ENCODE assay signal across 1 cellular context in the genomic region with DNA sequence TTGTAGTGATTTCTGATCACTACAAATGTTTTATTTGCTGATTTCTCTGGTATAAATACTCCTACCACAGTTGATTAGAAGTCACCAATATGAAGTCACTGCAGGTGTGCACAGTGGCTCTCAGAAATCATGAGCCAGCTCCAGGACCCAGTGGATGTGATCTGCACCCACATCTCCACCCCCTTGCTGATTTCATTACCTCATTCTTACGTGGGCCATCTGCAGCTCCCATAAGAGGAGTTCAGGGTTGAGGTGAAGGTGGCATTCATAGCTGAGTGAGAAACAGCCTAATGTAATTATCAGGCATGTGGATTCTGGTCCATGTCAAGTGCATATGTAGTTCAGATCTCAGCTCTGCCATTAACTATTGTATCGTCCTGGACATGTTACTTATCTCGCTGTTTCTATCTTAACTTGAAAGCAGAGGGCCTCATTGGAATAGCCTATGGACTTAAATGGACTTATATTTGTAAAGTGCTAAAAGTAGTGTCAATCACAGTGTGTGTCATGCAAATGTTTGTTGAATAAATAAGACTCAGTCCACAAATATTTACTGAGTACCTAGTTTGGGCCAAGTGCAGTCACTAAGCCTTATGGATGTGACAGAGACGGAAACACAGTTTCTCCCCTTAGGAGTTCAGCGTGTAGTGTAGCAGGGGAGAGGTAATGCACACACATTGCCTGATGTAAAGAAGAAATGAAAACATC.
TF ChIP-seq lines count a peak whose summit lies in the region.

No MANE protein-coding gene starts in this region.

TF ChIP-seq in HepG2, 621 proteins besides CTCF, POLR2A, EP300 and RAD21 (continued from another document and continues in another):
- TF ChIP-seq, protein P1, sequence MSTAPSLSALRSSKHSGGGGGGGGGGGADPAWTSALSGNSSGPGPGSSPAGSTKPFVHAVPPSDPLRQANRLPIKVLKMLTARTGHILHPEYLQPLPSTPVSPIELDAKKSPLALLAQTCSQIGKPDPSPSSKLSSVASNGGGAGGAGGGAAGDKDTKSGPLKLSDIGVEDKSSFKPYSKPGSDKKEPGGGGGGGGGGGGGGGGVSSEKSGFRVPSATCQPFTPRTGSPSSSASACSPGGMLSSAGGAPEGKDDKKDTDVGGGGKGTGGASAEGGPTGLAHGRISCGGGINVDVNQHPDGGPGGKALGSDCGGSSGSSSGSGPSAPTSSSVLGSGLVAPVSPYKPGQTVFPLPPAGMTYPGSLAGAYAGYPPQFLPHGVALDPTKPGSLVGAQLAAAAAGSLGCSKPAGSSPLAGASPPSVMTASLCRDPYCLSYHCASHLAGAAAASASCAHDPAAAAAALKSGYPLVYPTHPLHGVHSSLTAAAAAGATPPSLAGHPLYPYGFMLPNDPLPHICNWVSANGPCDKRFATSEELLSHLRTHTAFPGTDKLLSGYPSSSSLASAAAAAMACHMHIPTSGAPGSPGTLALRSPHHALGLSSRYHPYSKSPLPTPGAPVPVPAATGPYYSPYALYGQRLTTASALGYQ (CRISPR knock-in tag; IDR thresholded peaks at IDR 0.05) = peak; percentile 50; the same call in 1 of the 2 replicates
- 0 out of 2 replicates have a peak, but pooled peaks have one; percentile 46 for TF ChIP-seq MEF2D (CRISPR knock-in tag; IDR thresholded peaks at IDR 0.05)
- TF ChIP-seq, protein P2, sequence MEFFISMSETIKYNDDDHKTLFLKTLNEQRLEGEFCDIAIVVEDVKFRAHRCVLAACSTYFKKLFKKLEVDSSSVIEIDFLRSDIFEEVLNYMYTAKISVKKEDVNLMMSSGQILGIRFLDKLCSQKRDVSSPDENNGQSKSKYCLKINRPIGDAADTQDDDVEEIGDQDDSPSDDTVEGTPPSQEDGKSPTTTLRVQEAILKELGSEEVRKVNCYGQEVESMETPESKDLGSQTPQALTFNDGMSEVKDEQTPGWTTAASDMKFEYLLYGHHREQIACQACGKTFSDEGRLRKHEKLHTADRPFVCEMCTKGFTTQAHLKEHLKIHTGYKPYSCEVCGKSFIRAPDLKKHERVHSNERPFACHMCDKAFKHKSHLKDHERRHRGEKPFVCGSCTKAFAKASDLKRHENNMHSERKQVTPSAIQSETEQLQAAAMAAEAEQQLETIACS (CRISPR knock-in tag; IDR thresholded peaks at IDR 0.05) = no peak
- peak; percentile 97 for TF ChIP-seq HHEX (CRISPR knock-in tag; IDR thresholded peaks at IDR 0.05)
- TF ChIP-seq DMAP1 (CRISPR knock-in tag; IDR thresholded peaks at IDR 0.05) = no peak
- no peak for TF ChIP-seq SRSF9 (IDR thresholded peaks at IDR 0.05; ENCODE audit: borderline replicate concordance, insufficient read depth, low read depth, low read length, poor library complexity, severe bottlenecking)
- TF ChIP-seq, protein P3, sequence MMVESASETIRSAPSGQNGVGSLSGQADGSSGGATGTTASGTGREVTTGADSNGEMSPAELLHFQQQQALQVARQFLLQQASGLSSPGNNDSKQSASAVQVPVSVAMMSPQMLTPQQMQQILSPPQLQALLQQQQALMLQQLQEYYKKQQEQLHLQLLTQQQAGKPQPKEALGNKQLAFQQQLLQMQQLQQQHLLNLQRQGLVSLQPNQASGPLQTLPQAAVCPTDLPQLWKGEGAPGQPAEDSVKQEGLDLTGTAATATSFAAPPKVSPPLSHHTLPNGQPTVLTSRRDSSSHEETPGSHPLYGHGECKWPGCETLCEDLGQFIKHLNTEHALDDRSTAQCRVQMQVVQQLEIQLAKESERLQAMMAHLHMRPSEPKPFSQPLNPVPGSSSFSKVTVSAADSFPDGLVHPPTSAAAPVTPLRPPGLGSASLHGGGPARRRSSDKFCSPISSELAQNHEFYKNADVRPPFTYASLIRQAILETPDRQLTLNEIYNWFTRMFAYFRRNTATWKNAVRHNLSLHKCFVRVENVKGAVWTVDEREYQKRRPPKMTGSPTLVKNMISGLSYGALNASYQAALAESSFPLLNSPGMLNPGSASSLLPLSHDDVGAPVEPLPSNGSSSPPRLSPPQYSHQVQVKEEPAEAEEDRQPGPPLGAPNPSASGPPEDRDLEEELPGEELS (CRISPR knock-in tag; IDR thresholded peaks at IDR 0.05) = peak; percentile 65
- peak; percentile 73 for TF ChIP-seq FOSL2 (CRISPR knock-in tag; IDR thresholded peaks at IDR 0.05)
- TF ChIP-seq SMAD1 (CRISPR knock-in tag; IDR thresholded peaks at IDR 0.05; ENCODE audit: borderline replicate concordance, low read depth) = no peak
- peak; percentile 48; the same call in 1 of the 2 replicates for TF ChIP-seq FOSL1 (CRISPR knock-in tag; IDR thresholded peaks at IDR 0.05; ENCODE audit: borderline replicate concordance)
- peak; percentile 92 for TF ChIP-seq RERE (CRISPR knock-in tag; IDR thresholded peaks at IDR 0.05; ENCODE audit: low read depth)
- TF ChIP-seq, protein P4, sequence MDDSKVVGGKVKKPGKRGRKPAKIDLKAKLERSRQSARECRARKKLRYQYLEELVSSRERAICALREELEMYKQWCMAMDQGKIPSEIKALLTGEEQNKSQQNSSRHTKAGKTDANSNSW (CRISPR knock-in tag; IDR thresholded peaks at IDR 0.05; ENCODE audit: borderline replicate concordance) = no peak
- peak; percentile 34; the same call in 1 of the 2 replicates for TF ChIP-seq BCL6 (CRISPR knock-in tag; IDR thresholded peaks at IDR 0.05)
- TF ChIP-seq SKI (IDR thresholded peaks at IDR 0.05; ENCODE audit: partially characterized antibody) = peak; percentile 67
- TF ChIP-seq KDM3A (CRISPR knock-in tag; IDR thresholded peaks at IDR 0.05; ENCODE audit: low read depth) = no peak
- TF ChIP-seq, protein P5, sequence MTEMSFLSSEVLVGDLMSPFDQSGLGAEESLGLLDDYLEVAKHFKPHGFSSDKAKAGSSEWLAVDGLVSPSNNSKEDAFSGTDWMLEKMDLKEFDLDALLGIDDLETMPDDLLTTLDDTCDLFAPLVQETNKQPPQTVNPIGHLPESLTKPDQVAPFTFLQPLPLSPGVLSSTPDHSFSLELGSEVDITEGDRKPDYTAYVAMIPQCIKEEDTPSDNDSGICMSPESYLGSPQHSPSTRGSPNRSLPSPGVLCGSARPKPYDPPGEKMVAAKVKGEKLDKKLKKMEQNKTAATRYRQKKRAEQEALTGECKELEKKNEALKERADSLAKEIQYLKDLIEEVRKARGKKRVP (CRISPR knock-in tag; IDR thresholded peaks at IDR 0.05) = 0 out of 4 replicates have a peak, but pooled peaks of 1 of the 2 experiments have one; percentile 31
- TF ChIP-seq NCOA5 (CRISPR knock-in tag; IDR thresholded peaks at IDR 0.05) = no peak
- peak; percentile 72 for TF ChIP-seq TCF7 (IDR thresholded peaks at IDR 0.05; ENCODE audit: low read depth)
- peak; percentile 24; the same call in 1 of the 2 replicates for TF ChIP-seq TBX2 (CRISPR knock-in tag; IDR thresholded peaks at IDR 0.05; ENCODE audit: borderline replicate concordance)
- peak; percentile 80 for TF ChIP-seq FOXA3 (CRISPR knock-in tag; IDR thresholded peaks at IDR 0.05)
- no peak for TF ChIP-seq NKX3-1 (CRISPR knock-in tag; IDR thresholded peaks at IDR 0.05)
- TF ChIP-seq SOX6 (IDR thresholded peaks at IDR 0.05) = no peak
- TF ChIP-seq SOX6 (CRISPR knock-in tag; IDR thresholded peaks at IDR 0.05) = 0 out of 2 replicates have a peak, but pooled peaks have one; percentile 23
- TF ChIP-seq YEATS4 (CRISPR knock-in tag; IDR thresholded peaks at IDR 0.05; ENCODE audit: borderline replicate concordance) = no peak
- TF ChIP-seq ZNF646 (CRISPR knock-in tag; IDR thresholded peaks at IDR 0.05) = no peak
- TF ChIP-seq TCF7L2 (IDR thresholded peaks at IDR 0.05; ENCODE audit: low read depth, low read length) = peak; percentile 23; the same call in 1 of the 2 replicates
- TF ChIP-seq, protein P6, sequence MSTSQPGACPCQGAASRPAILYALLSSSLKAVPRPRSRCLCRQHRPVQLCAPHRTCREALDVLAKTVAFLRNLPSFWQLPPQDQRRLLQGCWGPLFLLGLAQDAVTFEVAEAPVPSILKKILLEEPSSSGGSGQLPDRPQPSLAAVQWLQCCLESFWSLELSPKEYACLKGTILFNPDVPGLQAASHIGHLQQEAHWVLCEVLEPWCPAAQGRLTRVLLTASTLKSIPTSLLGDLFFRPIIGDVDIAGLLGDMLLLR (CRISPR knock-in tag; IDR thresholded peaks at IDR 0.05) = no peak
- TF ChIP-seq RARA (CRISPR knock-in tag; IDR thresholded peaks at IDR 0.05) = peak; percentile 37; the same call in 1 of the 2 replicates
- no peak for TF ChIP-seq ATF5 (CRISPR knock-in tag; IDR thresholded peaks at IDR 0.05; ENCODE audit: low read depth)
- peak; percentile 54; the same call in 1 of the 2 replicates for TF ChIP-seq FOXA1 (IDR thresholded peaks at IDR 0.05)
- peak; percentile 54 for TF ChIP-seq FOXA1 (CRISPR knock-in tag; IDR thresholded peaks at IDR 0.05)
- TF ChIP-seq NFIC (IDR thresholded peaks at IDR 0.05; ENCODE audit: low read length) = peak; percentile 39; the same call in 1 of the 2 replicates
- no peak for TF ChIP-seq ZNF260 (CRISPR knock-in tag; IDR thresholded peaks at IDR 0.05; ENCODE audit: borderline replicate concordance, low read depth)
- peak; percentile 58 for TF ChIP-seq ZFP36 (IDR thresholded peaks at IDR 0.05; ENCODE audit: borderline replicate concordance, low read depth, low read length, partially characterized antibody)
- peak; percentile 59; the same call in 1 of the 2 replicates for TF ChIP-seq NR2F6 (IDR thresholded peaks at IDR 0.05)
- TF ChIP-seq NR2F6 (CRISPR knock-in tag; IDR thresholded peaks at IDR 0.05) = no peak
